29 cellular contexts compared by ENCODE assay signal in genomic region chr7:153087498-153087897, GRCh38.
DNase-seq lines count a peak whose midpoint lies in the region.
"Had no signal": no experiment of that assay in that cellular context is flagged by ENCODE, and none has a peak within 500 bp of the region (broad histone marks: within the 10 kb centered on the region; RNA-seq: fewer than 3 reads in every experiment).

No MANE protein-coding gene starts in this region.

- intact Hi-C loops in posterior cingulate gyrus (cut with DNase I) = no loop called here

- DNase-seq in DMS 273 (lab: John Stamatoyannopoulos, UW; ENCODE audit: unreplicated experiment) = peak; percentile 15
- no peak for DNase-seq in DMS 273 treated with DMSO at 0.1 percent for 48 hours (lab: John Stamatoyannopoulos, UW)
- peak; percentile 13 for DNase-seq in COR-L47 (lab: John Stamatoyannopoulos, UW)
- peak; percentile 23 for DNase-seq in NCI-H1105 treated with DMSO at 0.1 percent for 48 hours (lab: John Stamatoyannopoulos, UW)
- peak; percentile 12 for DNase-seq in dermis blood vessel endothelial cell
- no peak for DNase-seq in T-helper 1 cell
- DNase-seq in GDM1 (lab: John Stamatoyannopoulos, UW) = no peak
- no peak for DNase-seq in posterior cingulate gyrus
- DNase-seq: activated B cell treated with CpG ODN at 0.5 μM for 24 hours; activated effector memory CD4-positive, alpha-beta T cell treated with anti-CD3 and anti-CD28 coated beads, Interleukin-2, amount 50 U/mL, for 16 hours; activated T-cell treated with anti-CD3 and anti-CD28 coated beads, Interleukin-2, amount 50 U/mL, for 24 hours; Caco-2; DND-41; effector memory CD4-positive, alpha-beta T cell; GOT3; HFFc6; immature natural killer cell; left colon; mammary epithelial cell; mucosa of descending colon; MV-4-11; natural killer cell; NCI-H1694; NCI-H526 treated with DMSO at 0.1 percent for 48 hours; occipital lobe; psoas muscle; RPMI8226; stimulated activated CD4-positive, alpha-beta T cell treated with anti-CD3 and anti-CD28 coated beads, Interleukin-4, amount 100 ng/mL, for 4 hours; transverse colon had no signal

Comparison
In these comparisons a context has a peak if more than half of its experiments do, and no peak if none do; other contexts are left out.
1. DNase-seq: peak in DMS 273 (single experiment), COR-L47 (single experiment), NCI-H1105 treated with DMSO at 0.1 percent for 48 hours (single experiment) and dermis blood vessel endothelial cell (single experiment); none in DMS 273 treated with DMSO at 0.1 percent for 48 hours (single experiment), T-helper 1 cell (0 of 5), GDM1 (single experiment) and posterior cingulate gyrus (0 of 10).